8 cellular contexts compared by ENCODE assay signal in the genomic region with DNA sequence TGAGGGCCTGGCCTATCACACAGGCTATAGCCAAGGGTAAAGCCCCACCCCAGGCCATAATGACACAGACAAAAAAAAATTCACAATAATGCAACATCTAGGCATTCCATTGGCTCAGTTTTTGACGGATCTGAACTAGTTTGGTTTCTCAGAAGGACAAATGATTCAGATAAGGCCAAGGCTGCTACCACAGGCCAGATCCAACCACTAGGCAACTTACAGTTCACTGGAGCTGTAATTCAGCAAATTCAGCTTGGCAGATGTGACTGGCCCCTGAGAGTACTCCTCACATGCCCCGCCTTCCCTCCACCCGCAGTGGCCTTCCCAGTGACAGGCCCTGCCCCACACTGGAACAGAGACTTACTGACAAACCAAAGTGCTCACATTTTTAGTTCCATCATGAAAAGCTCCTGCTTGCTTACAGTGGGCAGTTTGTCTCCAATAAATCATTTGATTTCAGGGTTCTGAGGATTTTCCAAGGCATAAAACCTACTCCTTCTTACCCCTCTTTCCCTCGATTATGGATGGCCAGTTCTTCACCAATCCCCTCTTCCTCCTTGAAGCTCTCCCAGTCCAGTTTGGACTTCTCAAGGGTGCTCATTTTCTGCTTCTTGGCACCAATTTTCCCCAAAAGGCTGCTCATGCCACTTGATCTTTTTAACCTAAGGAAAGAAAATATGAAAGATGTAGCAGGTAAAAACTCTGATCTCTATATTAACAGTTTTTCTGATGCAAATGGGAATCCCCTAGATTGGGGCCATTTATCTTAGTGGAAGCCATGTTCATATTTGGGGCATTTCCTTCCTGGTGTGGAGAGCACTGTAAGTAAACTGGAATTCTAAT. TPM values are rescaled to one million over a fixed set of nuclear protein-coding genes. Genes with fewer than 3 reads are reported as not detected.
DNase-seq lines count a peak whose midpoint lies in the region; ATAC-seq and TF ChIP-seq lines count a peak whose summit lies in the region.

No MANE protein-coding gene starts in this region.

- H3K27ac Mint-ChIP-seq in immature natural killer cell, result no peak overlapping the region

- H3K9ac ChIP-seq in endocrine pancreas (ENCODE audit: control insufficient read depth, insufficient read depth, low read length), result peak overlapping the region; percentile 45
- peak overlapping the region; percentile 73 for H3K9ac ChIP-seq in mucosa of stomach (ENCODE audit: low read length)

- H3K4me3 ChIP-seq in AG09309 (ENCODE audit: control insufficient read depth, low read depth, low read length) (no peak overlapping the region), MG63 (no peak overlapping the region), endocrine pancreas (ENCODE audit: control insufficient read depth, insufficient read depth, low read length) (no peak overlapping the region), mucosa of stomach (ENCODE audit: low read length) (no peak overlapping the region)

- no peak overlapping the region for H3K4me3 Mint-ChIP-seq in immature natural killer cell

- ATAC-seq in GM21381 (IDR thresholded peaks at IDR 0.05; ENCODE audit: unreplicated experiment), result no peak
- ATAC-seq in GM21367 (IDR thresholded peaks at IDR 0.05; ENCODE audit: unreplicated experiment), result no peak

- peaks cover 49 to 73% (median 55%) of the 10 kb centered on the region in 3 donors for H3K36me3 Mint-ChIP-seq in immature natural killer cell

- no peaks in the 10 kb centered on the region for H3K27me3 ChIP-seq in MG63
- no peaks in the 10 kb centered on the region for H3K27me3 ChIP-seq in endocrine pancreas (ENCODE audit: control insufficient read depth, insufficient read depth, low read length)
- H3K27me3 ChIP-seq in mucosa of stomach (ENCODE audit: control insufficient read depth, insufficient read depth, low read length), result no peaks in the 10 kb centered on the region

- peaks cover 5 to 26% (median 13%) of the 10 kb centered on the region in 3 donors for H3K27me3 Mint-ChIP-seq in immature natural killer cell (ENCODE audit: low read depth in 3 of 3)

- peak; percentile 90 for DNase-seq in AG09309 (ENCODE audit: low read depth)
- peak; percentile 85 for DNase-seq in MG63
- no peak for DNase-seq in GOT3 (lab: John Stamatoyannopoulos, UW)
- no peak for DNase-seq in immature natural killer cell

- no peaks in the 10 kb centered on the region for H3K9me3 ChIP-seq in MG63
- H3K9me3 ChIP-seq in endocrine pancreas (ENCODE audit: control insufficient read depth, low read length), result no peaks in the 10 kb centered on the region
- H3K9me3 ChIP-seq in mucosa of stomach (ENCODE audit: control insufficient read depth, low read length), result no peaks in the 10 kb centered on the region

- H3K36me3 ChIP-seq in MG63, result no peaks in the 10 kb centered on the region
- H3K36me3 ChIP-seq in endocrine pancreas (ENCODE audit: control insufficient read depth, insufficient read depth, low read length), result no peaks in the 10 kb centered on the region
- H3K36me3 ChIP-seq in mucosa of stomach (ENCODE audit: control insufficient read depth, insufficient read depth, low read length), result no peaks in the 10 kb centered on the region

- H3K9me3 Mint-ChIP-seq in immature natural killer cell, result peaks cover 0 to 2% (median 0%) of the 10 kb centered on the region in 6 donors

- peaks cover 0 to 7% of the 10 kb centered on the region in 2 donors for H3K4me1 Mint-ChIP-seq in immature natural killer cell

- H3K4me1 ChIP-seq in endocrine pancreas (ENCODE audit: control insufficient read depth, insufficient read depth, low read length) (peaks cover 7% of the 10 kb centered on the region), mucosa of stomach (ENCODE audit: control insufficient read depth, insufficient read depth, low read length) (peaks cover 39% of the 10 kb centered on the region)

- TF ChIP-seq CTCF in AG09309 (IDR thresholded peaks at IDR 0.05; ENCODE audit: control insufficient read depth, insufficient read depth, low read depth, low read length, missing control alignments), result no peak

RNA-seq across cellular contexts. Expression of a gene that starts 53.3 kb away (rescaled TPM):
- total RNA-seq in MG63 (2014; rRNA removed; shearing (Covaris generic); ENCODE audit: low replicate concordance), result 52.7 and 54.6 TPM in 2 replicates
- not detected for polyA plus RNA-seq in immature natural killer cell

Comparison
In these comparisons a context has a peak if more than half of its experiments do, and no peak if none do; other contexts are left out.
1. DNase-seq: peak in AG09309 (single experiment) and MG63 (single experiment); none in GOT3 (single experiment) and immature natural killer cell (0 of 3).